25 cellular contexts compared by ENCODE assay signal in genomic region chr6:138568997-138569396, GRCh38.
"Had no signal": no experiment of that assay in that cellular context is flagged by ENCODE, and none has a peak within 500 bp of the region (broad histone marks: within the 10 kb centered on the region; RNA-seq: fewer than 3 reads in every experiment).

No MANE protein-coding gene starts in this region.

- H3K9me3 Mint-ChIP-seq: activated naive CD4-positive, alpha-beta T cell treated with anti-CD3 and anti-CD28 coated beads, Interleukin-2, amount 50 U/mL, for 72 hours; activated T-cell treated with anti-CD3 and anti-CD28 coated beads, Interleukin-2, amount 50 U/mL, for 72 hours; naive thymus-derived CD8-positive, alpha-beta T cell; stimulated activated memory B cell treated with anti-CD40 and anti-IgM and Interleukin-4, amounts not matched to agents 10 μg/mL and 1 μg/mL and 100 μg/mL, for 72 hours; stimulated activated naive CD8-positive, alpha-beta T cell treated with anti-CD3 and anti-CD28 coated beads, Interleukin-15, amount 100 ng/mL, for 72 hours; T-helper 2 cell treated with Interferon-gamma antibody and Interleukin-4, amounts not matched to agents 5 μg/mL and 100 μg/mL, for 36 hours had no signal

- H3K4me1 Mint-ChIP-seq: stimulated activated memory B cell treated with anti-CD40 and anti-IgM and Interleukin-4, amounts not matched to agents 10 μg/mL and 1 μg/mL and 100 μg/mL, for 72 hours; stimulated activated naive CD8-positive, alpha-beta T cell treated with anti-CD3 and anti-CD28 coated beads, Interleukin-15, amount 100 ng/mL, for 72 hours had no signal

- H3K27me3 ChIP-seq: body of pancreas, colonic mucosa, sigmoid colon, upper lobe of left lung had no signal

- H3K27ac Mint-ChIP-seq: activated CD4-positive, alpha-beta T cell treated with anti-CD3 and anti-CD28 coated beads for 36 hours; activated naive CD4-positive, alpha-beta T cell treated with anti-CD3 and anti-CD28 coated beads, Interleukin-2, amount 50 U/mL, for 72 hours; activated T-cell treated with anti-CD3 and anti-CD28 coated beads, Interleukin-2, amount 50 U/mL, for 72 hours; naive thymus-derived CD8-positive, alpha-beta T cell; stimulated activated memory B cell treated with anti-CD40 and anti-IgM and Interleukin-4, amounts not matched to agents 10 μg/mL and 1 μg/mL and 100 μg/mL, for 72 hours; stimulated activated naive CD8-positive, alpha-beta T cell treated with anti-CD3 and anti-CD28 coated beads, Interleukin-15, amount 100 ng/mL, for 72 hours; T-helper 2 cell treated with Interferon-gamma antibody and Interleukin-4, amounts not matched to agents 5 μg/mL and 100 μg/mL, for 36 hours had no signal

- H3K4me3 Mint-ChIP-seq: activated CD4-positive, alpha-beta T cell treated with anti-CD3 and anti-CD28 coated beads for 36 hours; activated T-cell treated with anti-CD3 and anti-CD28 coated beads, Interleukin-2, amount 50 U/mL, for 72 hours; naive thymus-derived CD8-positive, alpha-beta T cell; stimulated activated memory B cell treated with anti-CD40 and anti-IgM and Interleukin-4, amounts not matched to agents 10 μg/mL and 1 μg/mL and 100 μg/mL, for 72 hours; stimulated activated naive CD8-positive, alpha-beta T cell treated with anti-CD3 and anti-CD28 coated beads, Interleukin-15, amount 100 ng/mL, for 72 hours; T-helper 2 cell treated with Interferon-gamma antibody and Interleukin-4, amounts not matched to agents 5 μg/mL and 100 μg/mL, for 36 hours had no signal

- H3K4me1 ChIP-seq: colonic mucosa had no signal

- H3K9me3 ChIP-seq: body of pancreas, colonic mucosa, neutrophil, sigmoid colon, upper lobe of left lung had no signal

- DNase-seq: activated CD4-positive, alpha-beta T cell treated with anti-CD3 and anti-CD28 coated beads for 36 hours; activated CD4-positive, CD25-positive, alpha-beta regulatory T cell; activated naive CD4-positive, alpha-beta T cell; activated T-cell treated with anti-CD3 and anti-CD28 coated beads for 4 hours; activated T-cell treated with anti-CD3 and anti-CD28 coated beads, Interleukin-2, amount 50 U/mL, for 72 hours; body of pancreas; cerebellar nuclear complex; colonic mucosa; effector memory CD4-positive, alpha-beta T cell; islet precursor cell; left cardiac atrium; mesenchymal stem cell; naive thymus-derived CD8-positive, alpha-beta T cell; sigmoid colon; small intestine; stimulated activated CD4-positive, alpha-beta T cell treated with anti-CD3 and anti-CD28 coated beads, Interleukin-4, amount 100 ng/mL, for 4 hours; stimulated activated CD8-positive, alpha-beta memory T cell treated with anti-CD3 and anti-CD28 coated beads, Interleukin-4, amount 100 ng/mL, for 48 hours; stimulated activated naive CD8-positive, alpha-beta T cell treated with anti-CD3 and anti-CD28 coated beads, Interleukin-15, amount 100 ng/mL, for 72 hours; T-helper 1 cell; upper lobe of left lung had no signal

- H3K36me3 ChIP-seq: colonic mucosa, neutrophil, sigmoid colon, upper lobe of left lung had no signal

- ATAC-seq: activated CD4-positive, alpha-beta T cell treated with anti-CD3 and anti-CD28 coated beads for 36 hours; activated naive CD4-positive, alpha-beta T cell treated with anti-CD3 and anti-CD28 coated beads, Interleukin-2, amount 50 U/mL, for 72 hours; activated T-cell treated with anti-CD3 and anti-CD28 coated beads, Interleukin-2, amount 50 U/mL, for 72 hours; body of pancreas; left cardiac atrium; naive thymus-derived CD8-positive, alpha-beta T cell; stimulated activated memory B cell treated with anti-CD40 and anti-IgM and Interleukin-4, amounts not matched to agents 10 μg/mL and 1 μg/mL and 100 μg/mL, for 72 hours; stimulated activated naive CD8-positive, alpha-beta T cell treated with anti-CD3 and anti-CD28 coated beads, Interleukin-15, amount 100 ng/mL, for 72 hours had no signal

- H3K27ac ChIP-seq: body of pancreas, colonic mucosa, dorsolateral prefrontal cortex, neutrophil, sigmoid colon had no signal

- H3K36me3 Mint-ChIP-seq: activated naive CD4-positive, alpha-beta T cell treated with anti-CD3 and anti-CD28 coated beads, Interleukin-2, amount 50 U/mL, for 72 hours; naive thymus-derived CD8-positive, alpha-beta T cell; stimulated activated memory B cell treated with anti-CD40 and anti-IgM and Interleukin-4, amounts not matched to agents 10 μg/mL and 1 μg/mL and 100 μg/mL, for 72 hours had no signal

- H3K4me3 ChIP-seq: body of pancreas, colonic mucosa, sigmoid colon had no signal
